8 cellular contexts compared by ENCODE assay signal in genomic region chr2:68767031-68767961, GRCh38. TPM values are rescaled to one million over a fixed set of nuclear protein-coding genes. Genes with fewer than 3 reads are reported as not detected.
DNase-seq lines count a peak whose midpoint lies in the region; ATAC-seq and TF ChIP-seq lines count a peak whose summit lies in the region.

No MANE protein-coding gene starts in this region.

- H3K9ac ChIP-seq in IMR-90 (ENCODE audit: low read depth, low read length) = no peak overlapping the region; the same call in 1 of the 2 replicates

- peak overlapping the region; percentile 70 for H2BK5ac ChIP-seq in IMR-90 (ENCODE audit: low read depth, low read length, poor library complexity, severe bottlenecking)

- H4K20me1 ChIP-seq in IMR-90 (ENCODE audit: insufficient read depth, low read length) = no peaks in the 10 kb centered on the region

- H4K91ac ChIP-seq in IMR-90 (ENCODE audit: insufficient read depth, low read depth, low read length) = peak overlapping the region; percentile 65

- H3K4me1 Mint-ChIP-seq in activated naive CD4-positive, alpha-beta T cell treated with anti-CD3 and anti-CD28 coated beads, Interleukin-2, amount 10 ng/mL, durations not matched to agents 7 days and 5 days = peaks cover 98% of the 10 kb centered on the region

- H4K5ac ChIP-seq in IMR-90 (ENCODE audit: low read depth, low read length) = no peak overlapping the region

- peak overlapping the region; percentile 13; the same call in 2 of the 3 replicates for H2BK15ac ChIP-seq in IMR-90 (ENCODE audit: low read depth, low read length)

- H3K14ac ChIP-seq in IMR-90 (replicated peaks; ENCODE audit: low read depth, low read length) = peak overlapping the region; percentile 40

- peak overlapping the region; percentile 20 for H2AK9ac ChIP-seq in IMR-90 (replicated peaks; ENCODE audit: low read depth, low read length, poor library complexity)

- H3K36me3 Mint-ChIP-seq in activated naive CD4-positive, alpha-beta T cell treated with anti-CD3 and anti-CD28 coated beads, Interleukin-2, amount 10 ng/mL, durations not matched to agents 7 days and 5 days = peaks cover 39% of the 10 kb centered on the region

- no peaks in the 10 kb centered on the region for H3K27me3 Mint-ChIP-seq in activated naive CD4-positive, alpha-beta T cell treated with anti-CD3 and anti-CD28 coated beads, Interleukin-2, amount 10 ng/mL, durations not matched to agents 7 days and 5 days

- no peak overlapping the region for H2AFZ ChIP-seq in IMR-90 (replicated peaks; ENCODE audit: low read length, poor library complexity)

- H4K8ac ChIP-seq in IMR-90 (ENCODE audit: low read depth in 2 of 2, low read length in 2 of 2) = peak overlapping the region in 1 of 2 experiments; percentile 73; a peak in 2 of 4 replicates

- H3K4me1 ChIP-seq in IMR-90 (ENCODE audit: control insufficient read depth, insufficient read depth, low read length) = peaks cover 38% of the 10 kb centered on the region

- no peak overlapping the region; the same call in 1 of the 2 replicates for H3K18ac ChIP-seq in IMR-90 (ENCODE audit: low read depth, low read length)

- dilution Hi-C loops in IMR-90 (cut with HindIII; ENCODE audit: low sequenced_read_pairs, unreplicated experiment) = no loop called here

- no peak for TF ChIP-seq POLR2A in IMR-90 (IDR thresholded peaks at IDR 0.05; ENCODE audit: low read depth, low read length)

- no peak overlapping the region for H3K23ac ChIP-seq in IMR-90 (ENCODE audit: low read depth, low read length)

- peak overlapping the region; percentile 49 for H3K4ac ChIP-seq in IMR-90 (ENCODE audit: low read depth, low read length)

- ATAC-seq in GM18909 (IDR thresholded peaks at IDR 0.05; ENCODE audit: poor library complexity, unreplicated experiment) = peak; percentile 52
- no peak for ATAC-seq in IMR-90 (ENCODE audit: low read depth)

- in situ Hi-C loops in IMR-90 (cut with MboI; ENCODE audit: low sequenced_read_pairs) = no loop called here
- in situ Hi-C loops in G401 (cut with HindIII; ENCODE audit: low sequenced_read_pairs) = no loop called here

- no peaks in the 10 kb centered on the region for H3K36me3 ChIP-seq in IMR-90 (ENCODE audit: control insufficient read depth, insufficient read depth, low read length)

- no peaks in the 10 kb centered on the region for H3K9me3 Mint-ChIP-seq in activated naive CD4-positive, alpha-beta T cell treated with anti-CD3 and anti-CD28 coated beads, Interleukin-2, amount 10 ng/mL, durations not matched to agents 7 days and 5 days

- peak overlapping the region; percentile 43 for H2BK120ac ChIP-seq in IMR-90 (ENCODE audit: low read depth, low read length)

- H3K27me3 ChIP-seq in IMR-90 (ENCODE audit: control insufficient read depth, insufficient read depth, low read length) = no peaks in the 10 kb centered on the region

- no TSS peak for BruUV-seq in IMR-90 (replicated peaks; lab: Mats Ljungman, UMichigan)

- CTCF ChIA-PET in IMR-90 (lab: Yijun Ruan, JAX) = interaction anchor here (1.2 kb wide), 1 partner anchor 144 kb away, joined by 3 read pairs; no protein-coding TSS in a partner anchor
- CTCF ChIA-PET in activated naive CD4-positive, alpha-beta T cell treated with anti-CD3 and anti-CD28 coated beads, Interleukin-2, amount 10 ng/mL, durations not matched to agents 7 days and 5 days (lab: Charles Lee) = interaction anchor here (0.9 to 2.5 kb wide), 11 partner anchors 10 to 142 kb away, joined by 3 to 20 read pairs (median 4); partner anchors contain the start of gene ARHGAP25

- WGBS in IMR-90 (ENCODE audit: extremely low coverage in 2 of 2, insufficient read length in 1 of 2), 2 experiments = 97% methylated on average over 5 of the region's 19 CpGs; no CpG with 5 or more reads in 1 of the 2 experiments

- peak overlapping the region; percentile 59; the same call in 1 of the 2 replicates for H2BK20ac ChIP-seq in IMR-90 (ENCODE audit: low read depth, low read length)

- H3K9me3 ChIP-seq in IMR-90 (ENCODE audit: control insufficient read depth, insufficient read depth, low read length) = no peaks in the 10 kb centered on the region

- peak overlapping the region; percentile 99 for H3K27ac Mint-ChIP-seq in activated naive CD4-positive, alpha-beta T cell treated with anti-CD3 and anti-CD28 coated beads, Interleukin-2, amount 10 ng/mL, durations not matched to agents 7 days and 5 days

- H2AK5ac ChIP-seq in IMR-90 (ENCODE audit: low read depth, low read length) = peak overlapping the region; percentile 76

- H3K4me3 Mint-ChIP-seq in activated naive CD4-positive, alpha-beta T cell treated with anti-CD3 and anti-CD28 coated beads, Interleukin-2, amount 10 ng/mL, durations not matched to agents 7 days and 5 days = peak overlapping the region; percentile 71

- no peak for TF ChIP-seq CTCF in IMR-90 (conservative IDR thresholded peaks at IDR 0.05; ENCODE audit: low read depth, low read length)

- TF ChIP-seq RAD21 in IMR-90 (IDR thresholded peaks at IDR 0.05; ENCODE audit: low read length) = no peak

- no peak for DNase-seq in IMR-90
- peak; percentile 75 for DNase-seq in activated naive CD4-positive, alpha-beta T cell treated with anti-CD3 and anti-CD28 coated beads, Interleukin-2, amount 10 ng/mL, durations not matched to agents 7 days and 5 days
- DNase-seq in stimulated activated CD4-positive, alpha-beta T cell treated with anti-CD3 and anti-CD28 coated beads, Interleukin-2, amount 100 ng/mL, for 24 hours = peak; percentile 34 to 46
- no peak for DNase-seq in G401 (ENCODE audit: low spot score)
- no peak for DNase-seq in NCI-H1694 (lab: John Stamatoyannopoulos, UW)
- no peak for DNase-seq in effector CD8-positive, alpha-beta T cell (lab: John Stamatoyannopoulos, UW)
- DNase-seq in NCI-H345 treated with DMSO at 0.1 percent for 48 hours (lab: John Stamatoyannopoulos, UW; ENCODE audit: unreplicated experiment) = no peak

- POLR2A ChIA-PET in IMR-90 (lab: Charles Lee; ENCODE audit: unreplicated experiment) = no interaction called here

- H3K27ac ChIP-seq in IMR-90 (ENCODE audit: insufficient read depth, low read length) = no peak overlapping the region

- peaks cover 22% of the 10 kb centered on the region for H3K9me1 ChIP-seq in IMR-90 (ENCODE audit: insufficient read depth, low read length)

- intact Hi-C loops in IMR-90 (cut with micrococcal nuclease) = loop anchor here (5.0 kb wide), 1 partner anchor 40 kb away; no protein-coding TSS in a partner anchor

- no peak overlapping the region for H3K56ac ChIP-seq in IMR-90 (ENCODE audit: extremely low read depth, insufficient read depth, low read length)

- no peak overlapping the region for H3K4me2 ChIP-seq in IMR-90 (ENCODE audit: low read depth, low read length)

- H3K4me3 ChIP-seq in IMR-90 (ENCODE audit: insufficient read depth, low read depth, low read length) = no peak overlapping the region

- no peaks in the 10 kb centered on the region for H3K79me1 ChIP-seq in IMR-90 (ENCODE audit: low read depth in 1 of 2, low read length in 2 of 2)

TF ChIP-seq in IMR-90, 13 proteins besides CTCF, POLR2A, EP300 and RAD21:
- TF ChIP-seq MXI1 (IDR thresholded peaks at IDR 0.05; ENCODE audit: borderline replicate concordance, low read depth, low read length) (no peak), FOS (IDR thresholded peaks at IDR 0.05; ENCODE audit: low read depth, low read length) (no peak), NFE2L2 (IDR thresholded peaks at IDR 0.05; ENCODE audit: low read depth, low read length) (no peak), BHLHE40 (IDR thresholded peaks at IDR 0.05; ENCODE audit: low read depth, low read length) (no peak), CEBPB (IDR thresholded peaks at IDR 0.05; ENCODE audit: low read depth, low read length) (no peak), MAZ (IDR thresholded peaks at IDR 0.05; ENCODE audit: borderline replicate concordance, low read depth, low read length) (no peak), MAFK (IDR thresholded peaks at IDR 0.05; ENCODE audit: low read depth, low read length) (no peak), RCOR1 (IDR thresholded peaks at IDR 0.05; ENCODE audit: insufficient replicate concordance, low read length) (no peak), RFX5 (IDR thresholded peaks at IDR 0.05; ENCODE audit: low read depth, low read length) (no peak), USF2 (IDR thresholded peaks at IDR 0.05; ENCODE audit: low read depth, low read length) (no peak), ELK1 (IDR thresholded peaks at IDR 0.05; ENCODE audit: borderline replicate concordance, low read depth, low read length) (no peak), SMC3 (IDR thresholded peaks at IDR 0.05; ENCODE audit: low read depth, low read length) (no peak)

RNA-seq across cellular contexts. Expression of gene ARHGAP25, which starts 32.7 kb away (rescaled TPM):
- total RNA-seq in IMR-90 (2012; rRNA removed) = 0.28 and 0.36 TPM in 2 replicates
- polyA plus RNA-seq in IMR-90 (2012; rRNA removed) = 0.27 and 0.29 TPM in 2 replicates
- 0.24 and 0.30 TPM in 2 replicates for polyA plus RNA-seq in IMR-90 (2012; cell fraction: cytosol; rRNA removed)
- polyA plus RNA-seq in IMR-90 (2012; cell fraction: nucleus; rRNA removed; ENCODE audit: low replicate concordance) = 0.14 and 0.45 TPM in 2 replicates
- total RNA-seq in G401 (2014; rRNA removed; shearing (Covaris generic)) = not detected in 2 replicates

Comparison
In these comparisons a context has a peak if more than half of its experiments do, and no peak if none do; other contexts are left out.
1. DNase-seq: peak in activated naive CD4-positive, alpha-beta T cell treated with anti-CD3 and anti-CD28 coated beads, Interleukin-2, amount 10 ng/mL, durations not matched to agents 7 days and 5 days (single experiment) and stimulated activated CD4-positive, alpha-beta T cell treated with anti-CD3 and anti-CD28 coated beads, Interleukin-2, amount 100 ng/mL, for 24 hours (2 of 2); none in IMR-90 (single experiment), G401 (single experiment), NCI-H1694 (single experiment), effector CD8-positive, alpha-beta T cell (single experiment) and NCI-H345 treated with DMSO at 0.1 percent for 48 hours (single experiment).